Comparison of ENCODE assay signal across 30 cellular contexts in genomic region chr20:47285189-47285588, GRCh38.
"Had no signal": no experiment of that assay in that cellular context is flagged by ENCODE, and none has a peak within 500 bp of the region (broad histone marks: within the 10 kb centered on the region; RNA-seq: fewer than 3 reads in every experiment).

No MANE protein-coding gene starts in this region.

- H3K27ac Mint-ChIP-seq: activated CD4-positive, alpha-beta memory T cell treated with anti-CD3 and anti-CD28 coated beads, Interleukin-2, amount 10 ng/mL, durations not matched to agents 7 days and 5 days; activated CD4-positive, alpha-beta T cell treated with anti-CD3 and anti-CD28 coated beads, Interleukin-2, amount 10 ng/mL, durations not matched to agents 7 days and 5 days; activated naive CD4-positive, alpha-beta T cell treated with anti-CD3 and anti-CD28 coated beads, Interleukin-2, amount 10 ng/mL, durations not matched to agents 7 days and 5 days; activated naive CD8-positive, alpha-beta T cell treated with anti-CD3 and anti-CD28 coated beads, Interleukin-2, amount 50 U/mL, for 24 hours had no signal

- DNase-seq: activated CD4-positive, alpha-beta memory T cell treated with anti-CD3 and anti-CD28 coated beads, Interleukin-2, amount 10 ng/mL, durations not matched to agents 7 days and 5 days; activated CD4-positive, alpha-beta T cell treated with anti-CD3 and anti-CD28 coated beads, Interleukin-2, amount 10 ng/mL, durations not matched to agents 7 days and 5 days; activated CD4-positive, CD25-positive, alpha-beta regulatory T cell treated with anti-CD3 and anti-CD28 coated beads, Interleukin-2, amount 50 U/mL, for 72 hours; activated effector memory CD4-positive, alpha-beta T cell treated with Interleukin-2 at 50 U/mL for 16 hours; activated naive CD4-positive, alpha-beta T cell treated with anti-CD3 and anti-CD28 coated beads, Interleukin-2, amount 10 ng/mL, durations not matched to agents 7 days and 5 days; activated naive CD8-positive, alpha-beta T cell treated with anti-CD3 and anti-CD28 coated beads, Interleukin-2, amount 50 U/mL, for 24 hours; activated T-cell treated with anti-CD3 and anti-CD28 coated beads, Interleukin-2, amount 50 U/mL, for 72 hours; amygdala; caudate nucleus; cortex of kidney; foreskin keratinocyte; heart left ventricle; hypothalamus; immature natural killer cell; kidney; left colon; mammary epithelial cell; naive B cell; ovary; stimulated activated CD4-positive, alpha-beta T cell treated with anti-CD3 and anti-CD28 coated beads, Interleukin-15, amount 100 ng/mL, for 24 hours; stimulated activated CD4-positive, alpha-beta T cell treated with anti-CD3 and anti-CD28 coated beads, Interleukin-2, amount 100 ng/mL, for 24 hours; stimulated activated naive B cell treated with anti-CD40 and anti-IgM and Interleukin-4, amounts not matched to agents 10 μg/mL and 1 μg/mL and 100 μg/mL, for 72 hours; stomach; T-helper 1 cell had no signal

- H3K27me3 Mint-ChIP-seq: activated CD4-positive, alpha-beta memory T cell treated with anti-CD3 and anti-CD28 coated beads, Interleukin-2, amount 10 ng/mL, durations not matched to agents 7 days and 5 days; activated CD4-positive, alpha-beta T cell treated with anti-CD3 and anti-CD28 coated beads, Interleukin-2, amount 10 ng/mL, durations not matched to agents 7 days and 5 days; activated naive CD4-positive, alpha-beta T cell treated with anti-CD3 and anti-CD28 coated beads, Interleukin-2, amount 10 ng/mL, durations not matched to agents 7 days and 5 days; activated naive CD8-positive, alpha-beta T cell treated with anti-CD3 and anti-CD28 coated beads, Interleukin-2, amount 50 U/mL, for 24 hours; naive B cell; stimulated activated naive B cell treated with anti-CD40 and anti-IgM and Interleukin-4, amounts not matched to agents 10 μg/mL and 1 μg/mL and 100 μg/mL, for 72 hours had no signal

- H3K27ac ChIP-seq: foreskin keratinocyte, heart left ventricle, ovary, right atrium auricular region, stomach, suprapubic skin, tibial nerve, VCaP had no signal

- H3K36me3 ChIP-seq: ovary had no signal

- H3K4me3 ChIP-seq: heart left ventricle, ovary, right atrium auricular region, stomach, suprapubic skin, tibial nerve had no signal

- H3K9me3 Mint-ChIP-seq: activated CD4-positive, alpha-beta memory T cell treated with anti-CD3 and anti-CD28 coated beads, Interleukin-2, amount 10 ng/mL, durations not matched to agents 7 days and 5 days; activated CD4-positive, alpha-beta T cell treated with anti-CD3 and anti-CD28 coated beads, Interleukin-2, amount 10 ng/mL, durations not matched to agents 7 days and 5 days; activated naive CD4-positive, alpha-beta T cell treated with anti-CD3 and anti-CD28 coated beads, Interleukin-2, amount 10 ng/mL, durations not matched to agents 7 days and 5 days; activated naive CD8-positive, alpha-beta T cell treated with anti-CD3 and anti-CD28 coated beads, Interleukin-2, amount 50 U/mL, for 24 hours; activated T-cell treated with anti-CD3 and anti-CD28 coated beads, Interleukin-2, amount 50 U/mL, for 72 hours; immature natural killer cell; mesothelial cell of epicardium; naive B cell; stimulated activated naive B cell treated with anti-CD40 and anti-IgM and Interleukin-4, amounts not matched to agents 10 μg/mL and 1 μg/mL and 100 μg/mL, for 72 hours had no signal

- H3K4me3 Mint-ChIP-seq: activated CD4-positive, alpha-beta memory T cell treated with anti-CD3 and anti-CD28 coated beads, Interleukin-2, amount 10 ng/mL, durations not matched to agents 7 days and 5 days; activated CD4-positive, alpha-beta T cell treated with anti-CD3 and anti-CD28 coated beads, Interleukin-2, amount 10 ng/mL, durations not matched to agents 7 days and 5 days; activated naive CD4-positive, alpha-beta T cell treated with anti-CD3 and anti-CD28 coated beads, Interleukin-2, amount 10 ng/mL, durations not matched to agents 7 days and 5 days; activated naive CD8-positive, alpha-beta T cell treated with anti-CD3 and anti-CD28 coated beads, Interleukin-2, amount 50 U/mL, for 24 hours; activated T-cell treated with anti-CD3 and anti-CD28 coated beads, Interleukin-2, amount 50 U/mL, for 72 hours; immature natural killer cell; mesothelial cell of epicardium; naive B cell; stimulated activated naive B cell treated with anti-CD40 and anti-IgM and Interleukin-4, amounts not matched to agents 10 μg/mL and 1 μg/mL and 100 μg/mL, for 72 hours had no signal

- H3K4me1 Mint-ChIP-seq: activated CD4-positive, alpha-beta memory T cell treated with anti-CD3 and anti-CD28 coated beads, Interleukin-2, amount 10 ng/mL, durations not matched to agents 7 days and 5 days; activated CD4-positive, alpha-beta T cell treated with anti-CD3 and anti-CD28 coated beads, Interleukin-2, amount 10 ng/mL, durations not matched to agents 7 days and 5 days; activated naive CD4-positive, alpha-beta T cell treated with anti-CD3 and anti-CD28 coated beads, Interleukin-2, amount 10 ng/mL, durations not matched to agents 7 days and 5 days; activated naive CD8-positive, alpha-beta T cell treated with anti-CD3 and anti-CD28 coated beads, Interleukin-2, amount 50 U/mL, for 24 hours had no signal

- ATAC-seq: activated naive CD8-positive, alpha-beta T cell treated with anti-CD3 and anti-CD28 coated beads, Interleukin-2, amount 50 U/mL, for 24 hours; activated T-cell treated with anti-CD3 and anti-CD28 coated beads, Interleukin-2, amount 50 U/mL, for 72 hours; esophagus mucosa; foreskin keratinocyte; heart left ventricle; left colon; stimulated activated naive B cell treated with anti-CD40 and anti-IgM and Interleukin-4, amounts not matched to agents 10 μg/mL and 1 μg/mL and 100 μg/mL, for 72 hours had no signal

- H3K27me3 ChIP-seq: foreskin keratinocyte, heart left ventricle, ovary, right atrium auricular region, stomach, suprapubic skin, tibial nerve had no signal

- H3K9me3 ChIP-seq: heart left ventricle, ovary, right atrium auricular region, stomach, suprapubic skin, tibial nerve had no signal

- H3K4me1 ChIP-seq: foreskin keratinocyte, heart left ventricle, right atrium auricular region, stomach, suprapubic skin, tibial nerve had no signal
